14 cellular contexts compared by ENCODE assay signal in genomic region chr18:54148151-54148550, GRCh38.
DNase-seq lines count a peak whose midpoint lies in the region; ATAC-seq and TF ChIP-seq lines count a peak whose summit lies in the region.
"Had no signal": no experiment of that assay in that cellular context is flagged by ENCODE, and none has a peak within 500 bp of the region (broad histone marks: within the 10 kb centered on the region; RNA-seq: fewer than 3 reads in every experiment).

No MANE protein-coding gene starts in this region.

- CTCF ChIA-PET in activated CD4-positive, alpha-beta memory T cell treated with anti-CD3 and anti-CD28 coated beads, Interleukin-2, amount 10 ng/mL, durations not matched to agents 7 days and 5 days (lab: Charles Lee), result interaction anchor here (0.6 to 1.7 kb wide), 2 partner anchors 19 to 953 kb away, joined by 4 to 5 read pairs; no protein-coding TSS in a partner anchor

- no peak for ATAC-seq in stimulated activated naive CD8-positive, alpha-beta T cell treated with anti-CD3 and anti-CD28 coated beads, Interleukin-15, Interleukin-2, amounts not matched to agents 100 U/mL and 50 U/mL, for 24 hours
- no peak for ATAC-seq in HG03342 (IDR thresholded peaks at IDR 0.05; ENCODE audit: unreplicated experiment)

- H3K27ac Mint-ChIP-seq in stimulated activated naive CD8-positive, alpha-beta T cell treated with anti-CD3 and anti-CD28 coated beads, Interleukin-15, Interleukin-2, amounts not matched to agents 100 ng/mL and 50 ng/mL, for 24 hours, result peak overlapping the region; percentile 84
- peak overlapping the region; percentile 22 for H3K27ac Mint-ChIP-seq in activated CD4-positive, alpha-beta memory T cell treated with anti-CD3 and anti-CD28 coated beads, Interleukin-2, amount 10 ng/mL, durations not matched to agents 7 days and 5 days

- H3K27ac ChIP-seq in mesodermal cell (ENCODE audit: low read depth, low read length, severe bottlenecking), result peak overlapping the region; percentile 99
- H3K27ac ChIP-seq: BLaER1, parathyroid adenoma had no signal

- H3K36me3 Mint-ChIP-seq in stimulated activated naive CD8-positive, alpha-beta T cell treated with anti-CD3 and anti-CD28 coated beads, Interleukin-15, Interleukin-2, amounts not matched to agents 100 ng/mL and 50 ng/mL, for 24 hours (ENCODE audit: low read depth), result peaks cover 35% of the 10 kb centered on the region
- peaks cover 38% of the 10 kb centered on the region for H3K36me3 Mint-ChIP-seq in activated CD4-positive, alpha-beta memory T cell treated with anti-CD3 and anti-CD28 coated beads, Interleukin-2, amount 10 ng/mL, durations not matched to agents 7 days and 5 days (ENCODE audit: low read depth)

- POLR2A ChIA-PET in activated CD4-positive, alpha-beta memory T cell treated with anti-CD3 and anti-CD28 coated beads, Interleukin-2, amount 10 ng/mL, durations not matched to agents 7 days and 5 days (lab: Charles Lee), result no interaction called here

- no peaks in the 10 kb centered on the region for H3K27me3 ChIP-seq in BE2C
- H3K27me3 ChIP-seq: BLaER1 had no signal

- H3K27me3 Mint-ChIP-seq in stimulated activated naive CD8-positive, alpha-beta T cell treated with anti-CD3 and anti-CD28 coated beads, Interleukin-15, Interleukin-2, amounts not matched to agents 100 ng/mL and 50 ng/mL, for 24 hours, result no peaks in the 10 kb centered on the region
- no peaks in the 10 kb centered on the region for H3K27me3 Mint-ChIP-seq in activated CD4-positive, alpha-beta memory T cell treated with anti-CD3 and anti-CD28 coated beads, Interleukin-2, amount 10 ng/mL, durations not matched to agents 7 days and 5 days

- peak overlapping the region; percentile 42 for H3K4me3 Mint-ChIP-seq in stimulated activated naive CD8-positive, alpha-beta T cell treated with anti-CD3 and anti-CD28 coated beads, Interleukin-15, Interleukin-2, amounts not matched to agents 100 ng/mL and 50 ng/mL, for 24 hours
- H3K4me3 Mint-ChIP-seq in activated CD4-positive, alpha-beta memory T cell treated with anti-CD3 and anti-CD28 coated beads, Interleukin-2, amount 10 ng/mL, durations not matched to agents 7 days and 5 days, result no peak overlapping the region

- H3K4me3 ChIP-seq in mesodermal cell (ENCODE audit: extremely low read depth, insufficient read depth, low read length, poor library complexity, severe bottlenecking), result no peak overlapping the region
- no peak overlapping the region for H3K4me3 ChIP-seq in BE2C (ENCODE audit: low read depth, low read length)
- H3K4me3 ChIP-seq: BLaER1 had no signal

- H3K4me1 ChIP-seq in mesodermal cell (ENCODE audit: control insufficient read depth, insufficient read depth, low read length, poor library complexity, severe bottlenecking), result peaks cover 23% of the 10 kb centered on the region
- H3K4me1 ChIP-seq in BE2C, result no peaks in the 10 kb centered on the region
- H3K4me1 ChIP-seq: BLaER1, parathyroid adenoma had no signal

- TF ChIP-seq CTCF in BE2C (IDR thresholded peaks at IDR 0.05; ENCODE audit: low read depth, low read length), result no peak

- H3K4me1 Mint-ChIP-seq in stimulated activated naive CD8-positive, alpha-beta T cell treated with anti-CD3 and anti-CD28 coated beads, Interleukin-15, Interleukin-2, amounts not matched to agents 100 ng/mL and 50 ng/mL, for 24 hours (ENCODE audit: low read depth), result peaks cover 49% of the 10 kb centered on the region
- peaks cover 43% of the 10 kb centered on the region for H3K4me1 Mint-ChIP-seq in activated CD4-positive, alpha-beta memory T cell treated with anti-CD3 and anti-CD28 coated beads, Interleukin-2, amount 10 ng/mL, durations not matched to agents 7 days and 5 days

- DNase-seq in stimulated activated naive CD8-positive, alpha-beta T cell treated with anti-CD3 and anti-CD28 coated beads, Interleukin-15, Interleukin-2, amounts not matched to agents 100 U/mL and 50 U/mL, for 24 hours, result no peak
- no peak for DNase-seq in activated CD4-positive, alpha-beta memory T cell treated with anti-CD3 and anti-CD28 coated beads, Interleukin-2, amount 10 ng/mL, durations not matched to agents 7 days and 5 days
- DNase-seq in BE2C (no peak), retina (no peak)
- no peak for DNase-seq in stimulated activated CD4-positive, alpha-beta T cell treated with anti-CD3 and anti-CD28 coated beads, Interleukin-15, amount 100 ng/mL, for 24 hours
- DNase-seq: activated CD8-positive, alpha-beta memory T cell treated with anti-CD3 and anti-CD28 coated beads for 24 hours; anterior cingulate cortex; dermis blood vessel endothelial cell; mesendoderm had no signal

- peaks cover 6% of the 10 kb centered on the region for H3K9me3 Mint-ChIP-seq in stimulated activated naive CD8-positive, alpha-beta T cell treated with anti-CD3 and anti-CD28 coated beads, Interleukin-15, Interleukin-2, amounts not matched to agents 100 ng/mL and 50 ng/mL, for 24 hours
- H3K9me3 Mint-ChIP-seq in activated CD4-positive, alpha-beta memory T cell treated with anti-CD3 and anti-CD28 coated beads, Interleukin-2, amount 10 ng/mL, durations not matched to agents 7 days and 5 days, result peaks cover 8% of the 10 kb centered on the region

- H3K9me3 ChIP-seq in mesodermal cell (ENCODE audit: control insufficient read depth, low read length) (peaks cover 10% of the 10 kb centered on the region), BE2C (no peaks in the 10 kb centered on the region)

- H3K36me3 ChIP-seq in mesodermal cell (ENCODE audit: control insufficient read depth, insufficient read depth, low read length), result peaks cover 14% of the 10 kb centered on the region
- no peaks in the 10 kb centered on the region for H3K36me3 ChIP-seq in BE2C
